1 cellular context compared by ENCODE assay signal in genomic region chr1:1374861-1375662, GRCh38.
TF ChIP-seq lines count a peak whose summit lies in the region.

Gene AURKAIP1 (minus strand): TSS chr1:1375207. CDS start chr1:1374756, 451 bp downstream.

TF ChIP-seq in K562, 482 proteins besides CTCF, POLR2A, EP300 and RAD21 (continued from another document and continues in another):
- TF ChIP-seq CUX1 (CRISPR knock-in tag; IDR thresholded peaks at IDR 0.05), result no peak
- no peak for TF ChIP-seq HNRNPUL1 (IDR thresholded peaks at IDR 0.05; ENCODE audit: low read length)
- TF ChIP-seq MIER1 (IDR thresholded peaks at IDR 0.05; ENCODE audit: low read depth), result 0 out of 2 replicates have a peak, but pooled peaks have one; percentile 18
- TF ChIP-seq ZNF280B (CRISPR knock-in tag; IDR thresholded peaks at IDR 0.05), result no peak
- TF ChIP-seq SREBF1 (IDR thresholded peaks at IDR 0.05; ENCODE audit: borderline replicate concordance, low read depth, low read length), result no peak; the same call in none of the 2 replicates
- no peak for TF ChIP-seq SRSF7 (optimal IDR thresholded peaks at IDR 0.05; ENCODE audit: low read depth, low read length)
- peak; percentile 85; the same call in 1 of the 2 replicates for TF ChIP-seq KLF6 (CRISPR knock-in tag; IDR thresholded peaks at IDR 0.05; ENCODE audit: borderline replicate concordance)
- TF ChIP-seq E2F5 (CRISPR knock-in tag; IDR thresholded peaks at IDR 0.05), result peak; percentile 49; the same call in 1 of the 2 replicates
- 0 out of 2 replicates have a peak, but pooled peaks have one; percentile 7 for TF ChIP-seq MXI1 (IDR thresholded peaks at IDR 0.05; ENCODE audit: low read depth, low read length)
- peak; percentile 77; the same call in 1 of the 2 replicates for TF ChIP-seq CBX5 (IDR thresholded peaks at IDR 0.05; ENCODE audit: borderline replicate concordance, low read depth)
- TF ChIP-seq E2F3 (CRISPR knock-in tag; IDR thresholded peaks at IDR 0.05), result peak; percentile 77
- TF ChIP-seq PATZ1 (CRISPR knock-in tag; IDR thresholded peaks at IDR 0.05; ENCODE audit: borderline replicate concordance), result no peak
- TF ChIP-seq ZNF583 (CRISPR knock-in tag; IDR thresholded peaks at IDR 0.05), result peak; percentile 91
- peak; percentile 80 for TF ChIP-seq ZNF830 (CRISPR knock-in tag; IDR thresholded peaks at IDR 0.05)
- no peak for TF ChIP-seq RBM17 (IDR thresholded peaks at IDR 0.05; ENCODE audit: borderline replicate concordance, low read depth, low read length)
- TF ChIP-seq DMBX1 (CRISPR knock-in tag; IDR thresholded peaks at IDR 0.05; ENCODE audit: borderline replicate concordance), result peak; percentile 77; the same call in 1 of the 2 replicates
- peak; percentile 93 for TF ChIP-seq CCNT2 (IDR thresholded peaks at IDR 0.05; ENCODE audit: borderline replicate concordance, extremely low read depth, insufficient read length, low read depth, low read length)
- peak; percentile 12 for TF ChIP-seq GTF3C2 (IDR thresholded peaks at IDR 0.05; ENCODE audit: borderline replicate concordance, extremely low read depth, insufficient read length)
- TF ChIP-seq ZEB2 (IDR thresholded peaks at IDR 0.05), result peak; percentile 100
- TF ChIP-seq ZNF384 (IDR thresholded peaks at IDR 0.05; ENCODE audit: low read depth, low read length), result peak; percentile 59
- TF ChIP-seq ZBTB33 (CRISPR knock-in tag; IDR thresholded peaks at IDR 0.05), result peak; percentile 92
- no peak for TF ChIP-seq SREBF2 (CRISPR knock-in tag; IDR thresholded peaks at IDR 0.05)
- TF ChIP-seq IRF9 (tag; IDR thresholded peaks at IDR 0.05), result peak; percentile 67; the same call in 1 of the 2 replicates
- TF ChIP-seq CREB3L1 (IDR thresholded peaks at IDR 0.05; ENCODE audit: borderline replicate concordance, low read depth), result peak; percentile 99
- TF ChIP-seq HNRNPLL (IDR thresholded peaks at IDR 0.05; ENCODE audit: low read depth, low read length, poor library complexity, severe bottlenecking), result peak; percentile 96
- TF ChIP-seq SMARCA4 (IDR thresholded peaks at IDR 0.05), result no peak
- TF ChIP-seq SAFB2 (IDR thresholded peaks at IDR 0.05; ENCODE audit: borderline replicate concordance, low read depth, low read length, severe bottlenecking), result no peak
- TF ChIP-seq SOX6 (IDR thresholded peaks at IDR 0.05), result peak; percentile 89
- no peak; the same call in 1 of the 2 replicates for TF ChIP-seq USF2 (CRISPR knock-in tag; IDR thresholded peaks at IDR 0.05)
- peak; percentile 99; the same call in 1 of the 2 replicates for TF ChIP-seq KAT7 (CRISPR knock-in tag; IDR thresholded peaks at IDR 0.05; ENCODE audit: borderline replicate concordance)
- TF ChIP-seq HDGF (IDR thresholded peaks at IDR 0.05), result no peak
- no peak for TF ChIP-seq TAF15 (IDR thresholded peaks at IDR 0.05; ENCODE audit: low read depth, low read length)
- TF ChIP-seq ZNF551 (CRISPR knock-in tag; IDR thresholded peaks at IDR 0.05), result no peak
- TF ChIP-seq ZNF584 (CRISPR knock-in tag; IDR thresholded peaks at IDR 0.05; ENCODE audit: low read depth), result peak; percentile 83
- no peak for TF ChIP-seq GTF2F1 (IDR thresholded peaks at IDR 0.05; ENCODE audit: low read depth, low read length)
- TF ChIP-seq ZNF280A (IDR thresholded peaks at IDR 0.05; ENCODE audit: low read depth, partially characterized antibody), result no peak
- no peak for TF ChIP-seq STAG1 (CRISPR knock-in tag; IDR thresholded peaks at IDR 0.05; ENCODE audit: borderline replicate concordance)
- TF ChIP-seq ZNF766 (CRISPR knock-in tag; conservative IDR thresholded peaks at IDR 0.05), result peak; percentile 87; the same call in 1 of the 2 replicates
- TF ChIP-seq TRIM24 (IDR thresholded peaks at IDR 0.05), result peak in 1 of 2 experiments; percentile 100; a peak in 2 of 4 replicates
- no peak for TF ChIP-seq EZH2 (IDR thresholded peaks at IDR 0.05; ENCODE audit: borderline replicate concordance, low read depth, low read length)
